Comparison of ENCODE assay signal across 8 cellular contexts in the genomic region with DNA sequence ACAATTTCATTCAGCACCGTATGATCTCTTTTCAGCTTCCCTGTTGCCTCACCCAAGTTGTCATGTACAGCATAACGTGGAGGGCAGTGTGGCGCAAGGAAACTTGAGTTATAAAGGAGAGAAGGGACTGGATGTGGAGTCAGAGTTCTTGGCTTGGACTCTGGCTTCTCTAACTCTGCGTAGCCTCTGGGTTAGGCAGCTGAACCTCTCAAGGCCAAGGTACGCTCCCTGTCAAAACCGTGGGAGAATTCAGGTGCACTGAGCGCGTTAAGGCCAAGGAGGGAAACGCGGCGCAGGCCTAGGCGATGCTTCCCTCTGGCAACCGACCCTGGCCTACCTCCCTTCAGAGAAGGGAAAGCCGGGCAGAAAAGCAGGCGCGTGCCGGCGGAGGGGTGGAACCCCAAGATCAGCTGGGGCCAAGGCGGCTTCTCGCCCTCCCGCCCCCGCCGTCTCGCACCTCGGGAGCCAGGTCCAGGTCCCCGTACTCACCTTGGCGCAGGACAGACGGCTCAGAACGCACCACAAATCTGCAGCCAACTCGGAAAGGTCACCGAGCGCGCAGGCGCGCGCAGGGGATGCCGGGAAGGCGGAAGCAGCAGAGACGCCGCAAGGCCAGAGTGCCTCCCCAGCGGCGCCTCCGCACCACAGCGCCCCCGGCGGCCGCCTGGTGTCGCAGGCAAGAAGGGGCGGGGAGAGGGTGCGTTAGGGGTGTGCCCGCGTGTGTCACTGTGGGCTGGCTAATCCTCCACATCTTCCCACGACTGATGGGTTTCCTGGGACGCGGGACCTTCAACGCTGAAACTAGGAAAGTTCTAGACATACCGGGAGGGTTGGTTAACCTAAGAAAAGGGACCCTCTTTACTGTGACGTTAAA. TPM values are rescaled to one million over a fixed set of nuclear protein-coding genes. Genes with fewer than 3 reads are reported as not detected.
DNase-seq lines count a peak whose midpoint lies in the region; ATAC-seq and TF ChIP-seq lines count a peak whose summit lies in the region.

No MANE protein-coding gene starts in this region.

- peaks cover 9% of the 10 kb centered on the region for H3K27me3 Mint-ChIP-seq in activated CD4-positive, alpha-beta T cell treated with anti-CD3 and anti-CD28 coated beads, Interleukin-2, amount 10 ng/mL, durations not matched to agents 24 days and 14 days

- peak overlapping the region; percentile 93 for H3K4me3 Mint-ChIP-seq in activated CD4-positive, alpha-beta T cell treated with anti-CD3 and anti-CD28 coated beads, Interleukin-2, amount 10 ng/mL, durations not matched to agents 24 days and 14 days

- intact Hi-C loops in activated CD4-positive, alpha-beta T cell treated with anti-CD3 and anti-CD28 coated beads, Interleukin-2, amount 10 ng/mL, durations not matched to agents 24 days and 14 days (cut with micrococcal nuclease): loop anchor here (1.0 to 5.0 kb wide), 4 partner anchors 74 to 358 kb away; a partner anchor contains a TSS

- no peaks in the 10 kb centered on the region for H3K9me3 Mint-ChIP-seq in activated CD4-positive, alpha-beta T cell treated with anti-CD3 and anti-CD28 coated beads, Interleukin-2, amount 10 ng/mL, durations not matched to agents 24 days and 14 days

- peak; percentile 100 for TF ChIP-seq CTCF in C4-2B (conservative IDR thresholded peaks at IDR 0.05)

- H3K36me3 Mint-ChIP-seq in activated CD4-positive, alpha-beta T cell treated with anti-CD3 and anti-CD28 coated beads, Interleukin-2, amount 10 ng/mL, durations not matched to agents 24 days and 14 days (ENCODE audit: low read depth): peaks cover 4% of the 10 kb centered on the region

- H3K4me1 Mint-ChIP-seq in activated CD4-positive, alpha-beta T cell treated with anti-CD3 and anti-CD28 coated beads, Interleukin-2, amount 10 ng/mL, durations not matched to agents 24 days and 14 days: peaks cover 9% of the 10 kb centered on the region

- peak overlapping the region; percentile 87 for H3K27ac Mint-ChIP-seq in activated CD4-positive, alpha-beta T cell treated with anti-CD3 and anti-CD28 coated beads, Interleukin-2, amount 10 ng/mL, durations not matched to agents 24 days and 14 days

- ATAC-seq in GM19324 (IDR thresholded peaks at IDR 0.05; ENCODE audit: low FRiP score, unreplicated experiment) (peak; percentile 95), HG03460 (IDR thresholded peaks at IDR 0.05; ENCODE audit: unreplicated experiment) (peak; percentile 97), left lobe of liver (peak; percentile 99)

- peak overlapping the region; percentile 90 for H3K27ac ChIP-seq in C4-2B

- DNase-seq in NCI-H524 treated with DMSO at 0.1 percent for 48 hours (lab: John Stamatoyannopoulos, UW) (peak; percentile 58), cortex of kidney (lab: John Stamatoyannopoulos, UW) (peak; percentile 77), left lobe of liver (ENCODE audit: low spot score) (peak; percentile 95)
- peak; percentile 99 for DNase-seq in activated CD4-positive, alpha-beta T cell treated with anti-CD3 and anti-CD28 coated beads, Interleukin-2, amount 10 ng/mL, durations not matched to agents 24 days and 14 days
- DNase-seq in stimulated activated CD4-positive, alpha-beta T cell treated with anti-CD3 and anti-CD28 coated beads, Interleukin-2, amount 100 ng/mL, for 24 hours: peak; percentile 95 to 97

RNA-seq across cellular contexts. Expression of a gene that starts 7.0 kb away (rescaled TPM):
- total RNA-seq in activated CD4-positive, alpha-beta T cell treated with anti-CD3 and anti-CD28 coated beads, Interleukin-2, amount 10 ng/mL, durations not matched to agents 24 days and 14 days: 0.12 and 0.19 TPM in 2 replicates
- total RNA-seq in left lobe of liver: 0.75 TPM

RNA-seq across cellular contexts. Expression of a gene that starts 21.1 kb away (rescaled TPM):
- total RNA-seq in activated CD4-positive, alpha-beta T cell treated with anti-CD3 and anti-CD28 coated beads, Interleukin-2, amount 10 ng/mL, durations not matched to agents 24 days and 14 days: not detected in 2 replicates
- not detected for total RNA-seq in left lobe of liver

Comparison
In these comparisons a context has a peak if more than half of its experiments do, and no peak if none do; other contexts are left out.
1. Peak in every context shown above with its lines: DNase-seq, ATAC-seq and H3K27ac ChIP-seq.